Comparison of ENCODE assay signal across 12 cellular contexts in genomic region chr1:24109686-24110475, GRCh38. TPM values are rescaled to one million over a fixed set of nuclear protein-coding genes. Genes with fewer than 3 reads are reported as not detected.
"Had no signal": no experiment of that assay in that cellular context is flagged by ENCODE, and none has a peak within 500 bp of the region (broad histone marks: within the 10 kb centered on the region; RNA-seq: fewer than 3 reads in every experiment).

No MANE protein-coding gene starts in this region.

- DNase-seq: activated CD4-positive, alpha-beta T cell treated with anti-CD3 and anti-CD28 coated beads, Interleukin-2, amount 50 U/mL, for 4 hours; activated effector memory CD4-positive, alpha-beta T cell treated with anti-CD3 and anti-CD28 coated beads, Interleukin-2, amount 50 U/mL, for 16 hours; activated naive CD8-positive, alpha-beta T cell treated with anti-CD3 and anti-CD28 coated beads for 36 hours; activated T-cell treated with anti-CD3 and anti-CD28 coated beads, Interleukin-2, amount 50 U/mL, for 4 hours; mesenchymal stem cell; stimulated activated CD4-positive, alpha-beta T cell treated with anti-CD3 and anti-CD28 coated beads, Interleukin-2, amount 100 ng/mL, for 24 hours; stimulated activated naive B cell treated with anti-CD40 and anti-IgM and Interleukin-4, amounts not matched to agents 10 μg/mL and 1 μg/mL and 100 μg/mL, for 72 hours had no signal

- H3K36me3 ChIP-seq: pancreas, transverse colon had no signal

- H3K4me3 ChIP-seq: pancreas, transverse colon had no signal

- H3K4me1 ChIP-seq: pancreas had no signal

- ATAC-seq: activated T-cell treated with anti-CD3 and anti-CD28 coated beads, Interleukin-2, amount 50 U/mL, for 4 hours; pancreas; stimulated activated naive B cell treated with anti-CD40 and anti-IgM and Interleukin-4, amounts not matched to agents 10 μg/mL and 1 μg/mL and 100 μg/mL, for 72 hours had no signal

- H3K9me3 ChIP-seq: pancreas, transverse colon had no signal

- H3K27ac ChIP-seq: pancreas had no signal

- FAIRE-seq: pancreas had no signal

- H3K27ac Mint-ChIP-seq: activated naive CD8-positive, alpha-beta T cell treated with anti-CD3 and anti-CD28 coated beads for 36 hours; stimulated activated naive B cell treated with anti-CD40 and anti-IgM and Interleukin-4, amounts not matched to agents 10 μg/mL and 1 μg/mL and 100 μg/mL, for 72 hours; T-helper 2 cell treated with Interferon-gamma antibody and Interleukin-4, amounts not matched to agents 5 μg/mL and 100 μg/mL, for 36 hours had no signal

- H3K9me3 Mint-ChIP-seq: activated naive CD8-positive, alpha-beta T cell treated with anti-CD3 and anti-CD28 coated beads for 36 hours; activated T-cell treated with anti-CD3 and anti-CD28 coated beads, Interleukin-2, amount 50 U/mL, for 4 hours; neural crest cell; stimulated activated naive B cell treated with anti-CD40 and anti-IgM and Interleukin-4, amounts not matched to agents 10 μg/mL and 1 μg/mL and 100 μg/mL, for 72 hours; T-helper 2 cell treated with Interferon-gamma antibody and Interleukin-4, amounts not matched to agents 5 μg/mL and 100 μg/mL, for 36 hours had no signal

- H3K4me3 Mint-ChIP-seq: activated naive CD8-positive, alpha-beta T cell treated with anti-CD3 and anti-CD28 coated beads for 36 hours; activated T-cell treated with anti-CD3 and anti-CD28 coated beads, Interleukin-2, amount 50 U/mL, for 4 hours; neural crest cell; stimulated activated naive B cell treated with anti-CD40 and anti-IgM and Interleukin-4, amounts not matched to agents 10 μg/mL and 1 μg/mL and 100 μg/mL, for 72 hours; T-helper 2 cell treated with Interferon-gamma antibody and Interleukin-4, amounts not matched to agents 5 μg/mL and 100 μg/mL, for 36 hours had no signal

- H3K27me3 ChIP-seq: pancreas had no signal

- H3K36me3 Mint-ChIP-seq: activated naive CD8-positive, alpha-beta T cell treated with anti-CD3 and anti-CD28 coated beads for 36 hours; stimulated activated naive B cell treated with anti-CD40 and anti-IgM and Interleukin-4, amounts not matched to agents 10 μg/mL and 1 μg/mL and 100 μg/mL, for 72 hours had no signal

RNA-seq across cellular contexts. Expression of gene MYOM3, which starts 2.1 kb away (rescaled TPM):
- total RNA-seq: activated naive CD8-positive, alpha-beta T cell treated with anti-CD3 and anti-CD28 coated beads for 36 hours; activated T-cell treated with anti-CD3 and anti-CD28 coated beads, Interleukin-2, amount 50 U/mL, for 4 hours; neural crest cell had no signal

RNA-seq across cellular contexts. Expression of gene IL22RA1, which starts 33.1 kb away (rescaled TPM):
- total RNA-seq: activated naive CD8-positive, alpha-beta T cell treated with anti-CD3 and anti-CD28 coated beads for 36 hours; glomerular endothelial cell; neural crest cell had no signal
